ENCODE assay signal across 1 cellular context in genomic region chr10:10475812-10476211, GRCh38.
TF ChIP-seq lines count a peak whose summit lies in the region.

No MANE protein-coding gene starts in this region.

TF ChIP-seq in GM23338, 12 proteins besides CTCF, POLR2A, EP300 and RAD21 (continued from another document):
- TF ChIP-seq, protein P1, sequence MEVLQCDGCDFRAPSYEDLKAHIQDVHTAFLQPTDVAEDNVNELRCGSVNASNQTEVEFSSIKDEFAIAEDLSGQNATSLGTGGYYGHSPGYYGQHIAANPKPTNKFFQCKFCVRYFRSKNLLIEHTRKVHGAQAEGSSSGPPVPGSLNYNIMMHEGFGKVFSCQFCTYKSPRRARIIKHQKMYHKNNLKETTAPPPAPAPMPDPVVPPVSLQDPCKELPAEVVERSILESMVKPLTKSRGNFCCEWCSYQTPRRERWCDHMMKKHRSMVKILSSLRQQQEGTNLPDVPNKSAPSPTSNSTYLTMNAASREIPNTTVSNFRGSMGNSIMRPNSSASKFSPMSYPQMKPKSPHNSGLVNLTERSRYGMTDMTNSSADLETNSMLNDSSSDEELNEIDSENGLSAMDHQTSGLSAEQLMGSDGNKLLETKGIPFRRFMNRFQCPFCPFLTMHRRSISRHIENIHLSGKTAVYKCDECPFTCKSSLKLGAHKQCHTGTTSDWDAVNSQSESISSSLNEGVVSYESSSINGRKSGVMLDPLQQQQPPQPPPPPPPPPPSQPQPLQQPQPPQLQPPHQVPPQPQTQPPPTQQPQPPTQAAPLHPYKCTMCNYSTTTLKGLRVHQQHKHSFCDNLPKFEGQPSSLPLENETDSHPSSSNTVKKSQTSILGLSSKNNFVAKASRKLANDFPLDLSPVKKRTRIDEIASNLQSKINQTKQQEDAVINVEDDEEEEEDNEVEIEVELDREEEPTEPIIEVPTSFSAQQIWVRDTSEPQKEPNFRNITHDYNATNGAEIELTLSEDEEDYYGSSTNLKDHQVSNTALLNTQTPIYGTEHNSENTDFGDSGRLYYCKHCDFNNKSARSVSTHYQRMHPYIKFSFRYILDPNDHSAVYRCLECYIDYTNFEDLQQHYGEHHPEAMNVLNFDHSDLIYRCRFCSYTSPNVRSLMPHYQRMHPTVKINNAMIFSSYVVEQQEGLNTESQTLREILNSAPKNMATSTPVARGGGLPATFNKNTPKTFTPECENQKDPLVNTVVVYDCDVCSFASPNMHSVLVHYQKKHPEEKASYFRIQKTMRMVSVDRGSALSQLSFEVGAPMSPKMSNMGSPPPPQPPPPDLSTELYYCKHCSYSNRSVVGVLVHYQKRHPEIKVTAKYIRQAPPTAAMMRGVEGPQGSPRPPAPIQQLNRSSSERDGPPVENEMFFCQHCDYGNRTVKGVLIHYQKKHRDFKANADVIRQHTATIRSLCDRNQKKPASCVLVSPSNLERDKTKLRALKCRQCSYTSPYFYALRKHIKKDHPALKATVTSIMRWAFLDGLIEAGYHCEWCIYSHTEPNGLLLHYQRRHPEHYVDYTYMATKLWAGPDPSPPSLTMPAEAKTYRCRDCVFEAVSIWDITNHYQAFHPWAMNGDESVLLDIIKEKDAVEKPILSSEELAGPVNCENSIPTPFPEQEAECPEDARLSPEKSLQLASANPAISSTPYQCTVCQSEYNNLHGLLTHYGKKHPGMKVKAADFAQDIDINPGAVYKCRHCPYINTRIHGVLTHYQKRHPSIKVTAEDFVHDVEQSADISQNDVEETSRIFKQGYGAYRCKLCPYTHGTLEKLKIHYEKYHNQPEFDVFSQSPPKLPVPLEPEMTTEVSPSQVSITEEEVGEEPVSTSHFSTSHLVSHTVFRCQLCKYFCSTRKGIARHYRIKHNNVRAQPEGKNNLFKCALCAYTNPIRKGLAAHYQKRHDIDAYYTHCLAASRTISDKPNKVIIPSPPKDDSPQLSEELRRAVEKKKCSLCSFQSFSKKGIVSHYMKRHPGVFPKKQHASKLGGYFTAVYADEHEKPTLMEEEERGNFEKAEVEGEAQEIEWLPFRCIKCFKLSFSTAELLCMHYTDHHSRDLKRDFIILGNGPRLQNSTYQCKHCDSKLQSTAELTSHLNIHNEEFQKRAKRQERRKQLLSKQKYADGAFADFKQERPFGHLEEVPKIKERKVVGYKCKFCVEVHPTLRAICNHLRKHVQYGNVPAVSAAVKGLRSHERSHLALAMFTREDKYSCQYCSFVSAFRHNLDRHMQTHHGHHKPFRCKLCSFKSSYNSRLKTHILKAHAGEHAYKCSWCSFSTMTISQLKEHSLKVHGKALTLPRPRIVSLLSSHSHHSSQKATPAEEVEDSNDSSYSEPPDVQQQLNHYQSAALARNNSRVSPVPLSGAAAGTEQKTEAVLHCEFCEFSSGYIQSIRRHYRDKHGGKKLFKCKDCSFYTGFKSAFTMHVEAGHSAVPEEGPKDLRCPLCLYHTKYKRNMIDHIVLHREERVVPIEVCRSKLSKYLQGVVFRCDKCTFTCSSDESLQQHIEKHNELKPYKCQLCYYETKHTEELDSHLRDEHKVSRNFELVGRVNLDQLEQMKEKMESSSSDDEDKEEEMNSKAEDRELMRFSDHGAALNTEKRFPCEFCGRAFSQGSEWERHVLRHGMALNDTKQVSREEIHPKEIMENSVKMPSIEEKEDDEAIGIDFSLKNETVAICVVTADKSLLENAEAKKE (CRISPR knock-in tag; IDR thresholded peaks at IDR 0.05) = peak; percentile 68; the same call in 1 of the 2 replicates
- TF ChIP-seq EZH2 (IDR thresholded peaks at IDR 0.05; ENCODE audit: low read depth, unreplicated experiment) = no peak
